Comparison of ENCODE assay signal across 16 cellular contexts in the genomic region with DNA sequence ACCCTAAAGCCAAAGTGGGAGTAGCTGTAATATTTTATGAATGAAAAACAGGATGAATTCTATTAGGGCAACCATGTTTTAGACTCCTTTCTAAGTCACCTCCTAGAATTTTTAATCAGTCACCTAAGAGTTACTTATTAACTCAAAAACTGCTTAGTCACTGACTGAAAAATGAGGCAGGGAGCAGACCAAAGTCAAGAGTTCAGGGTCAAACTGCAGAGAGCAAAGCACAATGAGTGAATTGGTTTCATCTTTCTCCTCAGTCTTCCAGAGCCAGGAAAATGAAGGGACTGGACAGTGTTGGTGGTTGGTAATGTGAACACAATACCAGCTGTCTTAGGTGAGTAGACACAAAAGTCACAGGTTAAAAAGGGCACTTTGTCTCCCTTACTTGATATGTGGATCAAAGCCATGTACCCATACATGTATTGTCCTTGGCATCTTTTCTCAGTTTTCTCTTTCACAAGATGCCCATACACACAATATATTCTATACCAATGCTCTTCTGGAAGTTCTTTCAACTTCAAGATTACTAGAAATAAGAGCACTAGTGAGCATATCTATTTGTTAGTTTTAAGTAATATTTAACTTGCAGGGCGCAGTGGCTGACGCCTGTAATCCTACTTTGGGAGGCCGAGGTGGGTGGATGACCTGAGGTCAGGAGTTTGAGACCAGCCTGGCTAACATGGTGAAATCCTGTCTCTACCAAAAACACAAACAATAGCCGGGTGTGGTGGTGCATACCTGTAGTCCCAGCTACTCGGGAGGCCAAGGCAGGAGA. TPM values are rescaled to one million over a fixed set of nuclear protein-coding genes. Genes with fewer than 3 reads are reported as not detected.
DNase-seq lines count a peak whose midpoint lies in the region; ATAC-seq and TF ChIP-seq lines count a peak whose summit lies in the region.
"Had no signal": no experiment of that assay in that cellular context is flagged by ENCODE, and none has a peak within 500 bp of the region (broad histone marks: within the 10 kb centered on the region; RNA-seq: fewer than 3 reads in every experiment).

No MANE protein-coding gene starts in this region.

- no peaks in the 10 kb centered on the region for H3K27me3 Mint-ChIP-seq in endodermal cell (ENCODE audit: insufficient read depth)
- no peaks in the 10 kb centered on the region for H3K27me3 Mint-ChIP-seq in CD8-positive, alpha-beta memory T cell
- H3K27me3 Mint-ChIP-seq: CD4-positive, alpha-beta memory T cell had no signal

- H3K4me1 ChIP-seq in endodermal cell (ENCODE audit: control insufficient read depth, insufficient read depth, low read length) (peaks cover 2% of the 10 kb centered on the region), skeletal muscle tissue (ENCODE audit: control insufficient read depth in 3 of 3, insufficient read depth in 3 of 3, low read length in 3 of 3) (peaks cover 0 to 5% (median 4%) of the 10 kb centered on the region in 3 donors)
- H3K4me1 ChIP-seq in CD8-positive, alpha-beta memory T cell (ENCODE audit: insufficient read depth, low read length): no peaks in the 10 kb centered on the region

- 83 to 89% methylated on average over 5 of the region's 5 CpGs for WGBS in endodermal cell (ENCODE audit: insufficient coverage in 1 of 2, insufficient read length in 1 of 2), 2 experiments

- DNase-seq in endodermal cell (no peak), NCI-H345 treated with DMSO at 0.1 percent for 48 hours (lab: John Stamatoyannopoulos, UW; ENCODE audit: unreplicated experiment) (no peak), NCI-H526 (lab: John Stamatoyannopoulos, UW) (no peak)
- no peak for DNase-seq in CD8-positive, alpha-beta memory T cell
- DNase-seq: activated CD8-positive, alpha-beta memory T cell treated with anti-CD3 and anti-CD28 coated beads for 24 hours; CD4-positive, alpha-beta memory T cell; NCI-H2171 treated with DMSO at 0.1 percent for 48 hours; OCI-M1; stimulated activated CD4-positive, alpha-beta T cell treated with anti-CD3 and anti-CD28 coated beads, Interleukin-2, amount 100 ng/mL, for 24 hours; stimulated activated naive CD4-positive, alpha-beta T cell treated with Interleukin-2 at 50 U/mL for 16 hours had no signal

- POLR2A ChIA-PET in CD8-positive, alpha-beta memory T cell (lab: Charles Lee): no interaction called here

- H3K9ac ChIP-seq in endodermal cell (ENCODE audit: extremely low read depth, low read length, poor library complexity, severe bottlenecking) (no peak overlapping the region), skeletal muscle tissue (ENCODE audit: low read depth in 1 of 3, low read length in 3 of 3) (no peak overlapping the region)

- CTCF ChIA-PET in CD8-positive, alpha-beta memory T cell (lab: Charles Lee): no interaction called here

- H3K9me3 ChIP-seq in endodermal cell (ENCODE audit: control insufficient read depth, low read length) (no peaks in the 10 kb centered on the region), skeletal muscle tissue (ENCODE audit: control insufficient read depth in 3 of 3, low read length in 3 of 3) (no peaks in the 10 kb centered on the region)
- no peaks in the 10 kb centered on the region for H3K9me3 ChIP-seq in CD8-positive, alpha-beta memory T cell (ENCODE audit: low read length)
- H3K9me3 ChIP-seq: neutrophil had no signal

- H3K27me3 ChIP-seq in endodermal cell (ENCODE audit: control insufficient read depth, insufficient read depth, low read length, poor library complexity, severe bottlenecking) (no peaks in the 10 kb centered on the region), skeletal muscle tissue (ENCODE audit: control insufficient read depth in 3 of 3, insufficient read depth in 3 of 3, low read length in 3 of 3) (no peaks in the 10 kb centered on the region)
- no peaks in the 10 kb centered on the region for H3K27me3 ChIP-seq in CD8-positive, alpha-beta memory T cell (ENCODE audit: insufficient read depth, low read length, poor library complexity, severe bottlenecking)
- H3K27me3 ChIP-seq: neutrophil had no signal

- H3K27ac Mint-ChIP-seq in endodermal cell: peak overlapping the region; percentile 74
- no peak overlapping the region for H3K27ac Mint-ChIP-seq in CD8-positive, alpha-beta memory T cell
- H3K27ac Mint-ChIP-seq: activated naive CD4-positive, alpha-beta T cell treated with anti-CD3 and anti-CD28 coated beads, Interleukin-2, amount 50 U/mL, for 72 hours; CD4-positive, alpha-beta memory T cell had no signal

- no peaks in the 10 kb centered on the region for H3K36me3 ChIP-seq in endodermal cell (ENCODE audit: control insufficient read depth, insufficient read depth, low read length)
- no peaks in the 10 kb centered on the region for H3K36me3 ChIP-seq in skeletal muscle tissue (ENCODE audit: control insufficient read depth in 3 of 3, insufficient read depth in 3 of 3, low read length in 3 of 3)
- no peaks in the 10 kb centered on the region for H3K36me3 ChIP-seq in CD8-positive, alpha-beta memory T cell (ENCODE audit: insufficient read depth, low read length)
- H3K36me3 ChIP-seq: neutrophil had no signal

- peaks cover 13% of the 10 kb centered on the region for H3K4me1 Mint-ChIP-seq in endodermal cell
- H3K4me1 Mint-ChIP-seq in CD8-positive, alpha-beta memory T cell: no peaks in the 10 kb centered on the region
- H3K4me1 Mint-ChIP-seq: CD4-positive, alpha-beta memory T cell had no signal

- H3K9me3 Mint-ChIP-seq in endodermal cell: no peaks in the 10 kb centered on the region
- no peaks in the 10 kb centered on the region for H3K9me3 Mint-ChIP-seq in CD8-positive, alpha-beta memory T cell
- H3K9me3 Mint-ChIP-seq: activated naive CD4-positive, alpha-beta T cell treated with anti-CD3 and anti-CD28 coated beads, Interleukin-2, amount 50 U/mL, for 72 hours; CD4-positive, alpha-beta memory T cell had no signal

- H3K4me3 Mint-ChIP-seq in endodermal cell: no peak overlapping the region
- H3K4me3 Mint-ChIP-seq in CD8-positive, alpha-beta memory T cell: no peak overlapping the region
- H3K4me3 Mint-ChIP-seq: CD4-positive, alpha-beta memory T cell had no signal

- H3K36me3 Mint-ChIP-seq in endodermal cell (ENCODE audit: low read depth): no peaks in the 10 kb centered on the region
- peaks cover 0 to 6% (median 0%) of the 10 kb centered on the region in 3 donors for H3K36me3 Mint-ChIP-seq in CD8-positive, alpha-beta memory T cell
- H3K36me3 Mint-ChIP-seq: activated naive CD4-positive, alpha-beta T cell treated with anti-CD3 and anti-CD28 coated beads, Interleukin-2, amount 50 U/mL, for 72 hours had no signal

- TF ChIP-seq CTCF in endodermal cell (conservative IDR thresholded peaks at IDR 0.05): no peak

- ATAC-seq in GM19395 (IDR thresholded peaks at IDR 0.05; ENCODE audit: unreplicated experiment) (peak; percentile 70), HG03159 (IDR thresholded peaks at IDR 0.05; ENCODE audit: unreplicated experiment) (peak; percentile 54), GM18520 (IDR thresholded peaks at IDR 0.05; ENCODE audit: unreplicated experiment) (no peak)
- ATAC-seq: activated naive CD4-positive, alpha-beta T cell treated with anti-CD3 and anti-CD28 coated beads, Interleukin-2, amount 50 U/mL, for 72 hours had no signal

- H3K27ac ChIP-seq in endodermal cell (ENCODE audit: low read depth, low read length) (no peak overlapping the region), skeletal muscle tissue (ENCODE audit: low read depth, low read length) (peak overlapping the region; percentile 1)
- no peak overlapping the region for H3K27ac ChIP-seq in CD8-positive, alpha-beta memory T cell (ENCODE audit: low read depth, low read length)
- H3K27ac ChIP-seq: neutrophil had no signal

- H3K4me3 ChIP-seq in endodermal cell (ENCODE audit: low read length) (no peak overlapping the region), skeletal muscle tissue (ENCODE audit: low read length in 3 of 3) (no peak overlapping the region)
- no peak overlapping the region for H3K4me3 ChIP-seq in CD8-positive, alpha-beta memory T cell (ENCODE audit: low read length)

RNA-seq across cellular contexts. Expression of a gene that starts 42.2 kb away (rescaled TPM):
- total RNA-seq in endodermal cell (10 to 100 TPM; 49.9 to 56.3 TPM), skeletal muscle tissue (16.7 TPM)
- 68.1 TPM for polyA plus RNA-seq in endodermal cell (2013, experiment 1 of 2)
- 67.6 TPM for polyA plus RNA-seq in endodermal cell (2013, experiment 2 of 2)
- total RNA-seq in CD8-positive, alpha-beta memory T cell: 1 to 10 TPM; 3.7 to 4.5 TPM
- polyA plus RNA-seq in CD8-positive, alpha-beta memory T cell: 1.7 TPM
